11 cellular contexts compared by ENCODE assay signal in genomic region chr1:167651161-167651693, GRCh38. TPM values are rescaled to one million over a fixed set of nuclear protein-coding genes. Genes with fewer than 3 reads are reported as not detected.
DNase-seq lines count a peak whose midpoint lies in the region; ATAC-seq and TF ChIP-seq lines count a peak whose summit lies in the region.
"Had no signal": no experiment of that assay in that cellular context is flagged by ENCODE, and none has a peak within 500 bp of the region (broad histone marks: within the 10 kb centered on the region; RNA-seq: fewer than 3 reads in every experiment).

No MANE protein-coding gene starts in this region.

- peak overlapping the region; percentile 70 to 98 (median 86) for H3K4me2 ChIP-seq in BLaER1 treated with 17β-estradiol and CSF1 and Interleukin-3, amounts not matched to agents 10 nM and 100 nM
- no peak overlapping the region for H3K4me2 ChIP-seq in mesendoderm (ENCODE audit: low read length)

- no CpG with 5 or more reads among the region's 7 CpGs for WGBS in mesendoderm (ENCODE audit: extremely low coverage, insufficient coverage, low lambda C conversion rate)

- H4K20me1 ChIP-seq in BLaER1 treated with 17β-estradiol and CSF1 and Interleukin-3, amounts not matched to agents 10 nM and 100 nM: peaks cover 97 to 100% (median 100%) of the 10 kb centered on the region in 11 experiments

- no peak overlapping the region for H2BK120ac ChIP-seq in mesendoderm (ENCODE audit: low read depth, low read length)

- H3K79me1 ChIP-seq in mesendoderm (ENCODE audit: low read length): no peaks in the 10 kb centered on the region

- peak overlapping the region; percentile 42 to 72 (median 64); a peak in 19 of 22 replicates for H3K9ac ChIP-seq in BLaER1 treated with 17β-estradiol and CSF1 and Interleukin-3, amounts not matched to agents 10 nM and 100 nM
- no peak overlapping the region for H3K9ac ChIP-seq in mesendoderm (ENCODE audit: low read length)

- DNase-seq in Peyer's patch (peak in 2 of 3 donors; percentile 59 to 66), H7 (no peak), foreskin melanocyte (no peak), mesendoderm (no peak)
- DNase-seq: adrenal gland, left lung, NCI-H748 treated with DMSO at 0.1 percent for 48 hours had no signal

- no peak for TF ChIP-seq POLR2A in GM18505 (IDR thresholded peaks at IDR 0.05; ENCODE audit: borderline replicate concordance, extremely low read depth, insufficient read depth, insufficient read length)
- no peak for TF ChIP-seq POLR2A in Peyer's patch (IDR thresholded peaks at IDR 0.05)

- TF ChIP-seq CTCF in Peyer's patch (IDR thresholded peaks at IDR 0.05): no peak

- H3K4ac ChIP-seq in mesendoderm (ENCODE audit: low read depth, low read length): no peak overlapping the region

- H3K79me2 ChIP-seq in mesendoderm (ENCODE audit: control insufficient read depth, insufficient read depth, low read length): no peaks in the 10 kb centered on the region

- no peak overlapping the region for H3K18ac ChIP-seq in mesendoderm (ENCODE audit: low read length)

- no peaks in the 10 kb centered on the region for H3K27me3 ChIP-seq in BLaER1 treated with 17β-estradiol and CSF1 and Interleukin-3, amounts not matched to agents 10 nM and 100 nM
- H3K27me3 ChIP-seq in Peyer's patch (no peaks in the 10 kb centered on the region), layer of hippocampus (ENCODE audit: control insufficient read depth, insufficient read depth, low read length) (no peaks in the 10 kb centered on the region), H7 (ENCODE audit: control insufficient read depth, insufficient read depth, low read length) (peaks cover 1% of the 10 kb centered on the region; the same call in 1 of the 2 replicates), mesendoderm (ENCODE audit: insufficient read depth, low read length, poor library complexity) (no peaks in the 10 kb centered on the region)
- H3K27me3 ChIP-seq: adrenal gland, left lung had no signal

- H3K36me3 ChIP-seq in BLaER1 treated with 17β-estradiol and CSF1 and Interleukin-3, amounts not matched to agents 10 nM and 100 nM: peaks cover 50 to 96% (median 81%) of the 10 kb centered on the region in 11 experiments
- H3K36me3 ChIP-seq in Peyer's patch (no peaks in the 10 kb centered on the region), H7 (replicated peaks; ENCODE audit: control insufficient read depth, insufficient read depth, low read length) (no peaks in the 10 kb centered on the region), mesendoderm (ENCODE audit: control insufficient read depth, insufficient read depth, low read length) (no peaks in the 10 kb centered on the region)
- H3K36me3 ChIP-seq: adrenal gland, left lung had no signal

- H3K56ac ChIP-seq in mesendoderm (ENCODE audit: low read length): no peak overlapping the region

- H4K5ac ChIP-seq in mesendoderm (ENCODE audit: low read length): no peak overlapping the region

- H2BK15ac ChIP-seq in mesendoderm (replicated peaks; ENCODE audit: low read depth): no peak overlapping the region

- H3K27ac ChIP-seq in BLaER1 treated with 17β-estradiol and CSF1 and Interleukin-3, amounts not matched to agents 10 nM and 100 nM: peak overlapping the region; percentile 41 to 78 (median 71); a peak in 20 of 22 replicates
- H3K27ac ChIP-seq in Peyer's patch: peak overlapping the region in 2 of 4 donors; percentile 50 to 69
- peak overlapping the region; percentile 19 for H3K27ac ChIP-seq in layer of hippocampus (ENCODE audit: low read depth, low read length)
- H3K27ac ChIP-seq in mesendoderm (ENCODE audit: low read depth, low read length): no peak overlapping the region
- H3K27ac ChIP-seq: adrenal gland had no signal

- H2AK5ac ChIP-seq in mesendoderm (ENCODE audit: low read length): no peak overlapping the region

- H3K23ac ChIP-seq in mesendoderm (ENCODE audit: low read length): no peak overlapping the region

- H2BK5ac ChIP-seq in mesendoderm (ENCODE audit: low read length): no peak overlapping the region

- H3K4me1 ChIP-seq in BLaER1 treated with 17β-estradiol and CSF1 and Interleukin-3, amounts not matched to agents 10 nM and 100 nM: peaks cover 96 to 100% (median 99%) of the 10 kb centered on the region in 10 experiments
- H3K4me1 ChIP-seq in Peyer's patch: peaks cover 0 to 47% (median 32%) of the 10 kb centered on the region in 4 donors
- H3K4me1 ChIP-seq in mesendoderm (ENCODE audit: control insufficient read depth, low read depth, low read length): peaks cover 4% of the 10 kb centered on the region

- peak overlapping the region in 2 of 10 experiments; percentile 13 to 31; a peak in 1 of 20 replicates for H3K4me3 ChIP-seq in BLaER1 treated with 17β-estradiol and CSF1 and Interleukin-3, amounts not matched to agents 10 nM and 100 nM
- H3K4me3 ChIP-seq in Peyer's patch (no peak overlapping the region), H7 (ENCODE audit: insufficient read depth, low read depth, low read length) (no peak overlapping the region), mesendoderm (ENCODE audit: low read length) (no peak overlapping the region)
- H3K4me3 ChIP-seq: adrenal gland, left lung had no signal

- H4K8ac ChIP-seq in mesendoderm (ENCODE audit: low read depth, low read length): no peak overlapping the region

- ATAC-seq in GM18505 (IDR thresholded peaks at IDR 0.05; ENCODE audit: unreplicated experiment) (peak; percentile 49), HG02840 (IDR thresholded peaks at IDR 0.05; ENCODE audit: low FRiP score, unreplicated experiment) (no peak)
- ATAC-seq: left lung had no signal

- no peaks in the 10 kb centered on the region for H3K9me3 ChIP-seq in BLaER1 treated with 17β-estradiol and CSF1 and Interleukin-3, amounts not matched to agents 10 nM and 100 nM (replicated peaks in 1 of 11)
- H3K9me3 ChIP-seq in Peyer's patch: no peaks in the 10 kb centered on the region
- H3K9me3 ChIP-seq: adrenal gland, left lung had no signal

RNA-seq across cellular contexts. Expression of gene RCSD1, which starts 21.2 kb away (rescaled TPM):
- 10 to 100 TPM in 3 of 4 donors, 1 to 10 TPM in 1; 6.7 to 95.7 (median 11.5) TPM for total RNA-seq in Peyer's patch
- total RNA-seq in H7 (2014; rRNA removed; shearing (Covaris generic)): 0.31 and 0.37 TPM in 2 replicates
- polyA plus RNA-seq in mesendoderm (2013, experiment 1 of 2): 1.2 TPM
- 1.2 TPM for polyA plus RNA-seq in mesendoderm (2013, experiment 2 of 2)

Comparison
In these comparisons a context has a peak if more than half of its experiments do, and no peak if none do; other contexts are left out.
1. DNase-seq: peak in Peyer's patch (2 of 3); none in H7 (single experiment), foreskin melanocyte (single experiment) and mesendoderm (single experiment).